9 cellular contexts compared by ENCODE assay signal in the genomic region with DNA sequence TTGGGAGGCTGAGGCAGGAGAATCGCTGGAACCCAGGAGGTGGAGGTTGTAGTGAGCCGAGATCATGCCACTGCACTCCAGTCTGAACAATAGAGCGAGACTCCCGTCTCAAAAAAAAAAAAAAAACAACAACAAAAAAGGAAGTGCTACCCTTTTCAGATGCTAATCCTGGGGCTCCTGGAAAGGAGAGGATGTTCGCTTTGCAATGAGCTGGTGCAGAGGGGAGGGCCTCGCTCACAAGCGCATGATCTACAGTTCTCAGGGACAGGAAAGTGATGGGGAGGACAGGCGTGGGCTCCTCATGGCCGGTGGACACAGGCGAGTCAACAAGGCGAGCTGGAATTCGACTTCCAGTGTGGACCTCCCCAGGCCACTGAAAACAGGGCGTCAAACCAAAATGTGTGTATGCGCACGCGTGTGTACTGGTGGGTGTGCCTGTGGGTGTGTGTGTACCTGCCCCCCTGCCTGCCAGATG. TPM values are rescaled to one million over a fixed set of nuclear protein-coding genes. Genes with fewer than 3 reads are reported as not detected.
DNase-seq lines count a peak whose midpoint lies in the region; ATAC-seq and TF ChIP-seq lines count a peak whose summit lies in the region.
"Had no signal": no experiment of that assay in that cellular context is flagged by ENCODE, and none has a peak within 500 bp of the region (broad histone marks: within the 10 kb centered on the region; RNA-seq: fewer than 3 reads in every experiment).

No MANE protein-coding gene starts in this region.

- peak overlapping the region; percentile 96 for H3K4me3 Mint-ChIP-seq in CD4-positive, alpha-beta T cell
- H3K4me3 Mint-ChIP-seq in activated naive CD4-positive, alpha-beta T cell treated with anti-CD3 and anti-CD28 coated beads, Interleukin-2, amount 50 U/mL, for 24 hours = peak overlapping the region; percentile 89

- H3K27ac ChIP-seq in CD4-positive, alpha-beta T cell (ENCODE audit: low read depth, low read length) = peak overlapping the region; percentile 99
- peak overlapping the region; percentile 45 for H3K27ac ChIP-seq in muscle layer of duodenum (ENCODE audit: low read length)

- H3K36me3 ChIP-seq in muscle layer of duodenum (ENCODE audit: control insufficient read depth in 1 of 2, insufficient read depth in 2 of 2, low read length in 2 of 2) = peaks cover 0 to 14% of the 10 kb centered on the region in 2 donors

- no peaks in the 10 kb centered on the region for H3K27me3 Mint-ChIP-seq in CD4-positive, alpha-beta T cell
- H3K27me3 Mint-ChIP-seq in activated naive CD4-positive, alpha-beta T cell treated with anti-CD3 and anti-CD28 coated beads, Interleukin-2, amount 50 U/mL, for 24 hours = no peaks in the 10 kb centered on the region

- CTCF ChIA-PET in CD4-positive, alpha-beta T cell (lab: Charles Lee) = interaction anchor here (0.7 to 1.6 kb wide), 2 partner anchors 55 to 142 kb away, joined by 3 to 5 read pairs; no protein-coding TSS in a partner anchor

- H3K9me3 ChIP-seq in CD4-positive, alpha-beta T cell (ENCODE audit: control insufficient read depth, low read length) = no peaks in the 10 kb centered on the region
- no peaks in the 10 kb centered on the region for H3K9me3 ChIP-seq in muscle layer of duodenum (ENCODE audit: control insufficient read depth in 1 of 2, low read length in 2 of 2)

- peaks cover 87% of the 10 kb centered on the region for H3K4me1 Mint-ChIP-seq in CD4-positive, alpha-beta T cell (ENCODE audit: low read depth)
- peaks cover 79% of the 10 kb centered on the region for H3K4me1 Mint-ChIP-seq in activated naive CD4-positive, alpha-beta T cell treated with anti-CD3 and anti-CD28 coated beads, Interleukin-2, amount 50 U/mL, for 24 hours

- ATAC-seq in CD4-positive, alpha-beta T cell (ENCODE audit: poor library complexity) = no peak
- ATAC-seq in GM18858 (IDR thresholded peaks at IDR 0.05; ENCODE audit: unreplicated experiment) = no peak
- no peak for ATAC-seq in GM19455 (IDR thresholded peaks at IDR 0.05; ENCODE audit: unreplicated experiment)

- no peaks in the 10 kb centered on the region for H3K9me3 Mint-ChIP-seq in CD4-positive, alpha-beta T cell
- H3K9me3 Mint-ChIP-seq in activated naive CD4-positive, alpha-beta T cell treated with anti-CD3 and anti-CD28 coated beads, Interleukin-2, amount 50 U/mL, for 24 hours = no peaks in the 10 kb centered on the region

- peak in 3 of 10 experiments; percentile 30 to 39 (median 32) for DNase-seq in CD4-positive, alpha-beta T cell
- DNase-seq in MV-4-11 (lab: John Stamatoyannopoulos, UW) (peak; percentile 62), NCI-H1930 (lab: John Stamatoyannopoulos, UW) (no peak)
- no peak for DNase-seq in effector CD4-positive, alpha-beta T cell
- DNase-seq: COR-L47 had no signal

- H3K27me3 ChIP-seq in CD4-positive, alpha-beta T cell (ENCODE audit: control insufficient read depth, insufficient read depth, low read length) = no peaks in the 10 kb centered on the region
- no peaks in the 10 kb centered on the region for H3K27me3 ChIP-seq in muscle layer of duodenum (ENCODE audit: low read depth, low read length)

- peaks cover 64% of the 10 kb centered on the region for H3K36me3 Mint-ChIP-seq in CD4-positive, alpha-beta T cell (ENCODE audit: low read depth)
- peaks cover 21% of the 10 kb centered on the region for H3K36me3 Mint-ChIP-seq in activated naive CD4-positive, alpha-beta T cell treated with anti-CD3 and anti-CD28 coated beads, Interleukin-2, amount 50 U/mL, for 24 hours

- H3K4me3 ChIP-seq in muscle layer of duodenum (ENCODE audit: low read depth in 1 of 2, low read length in 2 of 2) = no peak overlapping the region

- peak overlapping the region; percentile 99 for H3K27ac Mint-ChIP-seq in CD4-positive, alpha-beta T cell
- peak overlapping the region; percentile 99 for H3K27ac Mint-ChIP-seq in activated naive CD4-positive, alpha-beta T cell treated with anti-CD3 and anti-CD28 coated beads, Interleukin-2, amount 50 U/mL, for 24 hours

- intact Hi-C loops in CD4-positive, alpha-beta T cell (cut with DNase I, micrococcal nuclease) = loop anchor here in 1 of 2 experiments (5.0 to 10.0 kb wide), 3 partner anchors 33 to 345 kb away; no protein-coding TSS in a partner anchor

- POLR2A ChIA-PET in CD4-positive, alpha-beta T cell (lab: Charles Lee) = interaction anchor here (1.0 to 13.2 kb wide), 18 partner anchors 9 to 654 kb away, joined by 3 to 206 read pairs (median 13); a partner anchor contains a TSS

- H3K4me1 ChIP-seq in muscle layer of duodenum (ENCODE audit: control insufficient read depth in 1 of 2, insufficient read depth in 2 of 2, low read length in 2 of 2) = peaks cover 16 to 37% of the 10 kb centered on the region in 2 donors

- TF ChIP-seq CTCF in CD4-positive, alpha-beta T cell (IDR thresholded peaks at IDR 0.05) = no peak

RNA-seq across cellular contexts. Expression of a gene that starts 54.2 kb away (rescaled TPM):
- total RNA-seq in CD4-positive, alpha-beta T cell = 10 to 100 TPM; 80.4 to 80.9 TPM

RNA-seq across cellular contexts. Expression of a gene that starts 54.4 kb away (rescaled TPM):
- 100 to 1,000 TPM; 145 to 159 TPM for total RNA-seq in CD4-positive, alpha-beta T cell
